Comparison of ENCODE assay signal across 9 cellular contexts in genomic region chr11:65150513-65151271, GRCh38. TPM values are rescaled to one million over a fixed set of nuclear protein-coding genes. Genes with fewer than 3 reads are reported as not detected.
DNase-seq lines count a peak whose midpoint lies in the region; ATAC-seq lines count a peak whose summit lies in the region.
"Had no signal": no experiment of that assay in that cellular context is flagged by ENCODE, and none has a peak within 500 bp of the region (broad histone marks: within the 10 kb centered on the region; RNA-seq: fewer than 3 reads in every experiment).

No MANE protein-coding gene starts in this region.

- no peaks in the 10 kb centered on the region for H3K36me3 ChIP-seq in effector memory CD4-positive, alpha-beta T cell (ENCODE audit: control insufficient read depth, insufficient read depth, low read length)

- H3K4me1 ChIP-seq in effector memory CD4-positive, alpha-beta T cell (ENCODE audit: control insufficient read depth, insufficient read depth, low read length, poor library complexity, severe bottlenecking), result no peaks in the 10 kb centered on the region

- peak overlapping the region; percentile 15 to 31 for H3K4me3 Mint-ChIP-seq in activated T-cell treated with anti-CD3 and anti-CD28 coated beads, Interleukin-2, amount 50 U/mL, for 72 hours

- intact Hi-C loops in Right ventricle myocardium inferior (cut with DNase I), result no loop called here
- intact Hi-C loops in posterior cingulate gyrus (cut with DNase I), result no loop called here

- H3K9me3 Mint-ChIP-seq in activated T-cell treated with anti-CD3 and anti-CD28 coated beads, Interleukin-2, amount 50 U/mL, for 72 hours, result no peaks in the 10 kb centered on the region

- H3K9me3 ChIP-seq in effector memory CD4-positive, alpha-beta T cell (ENCODE audit: control insufficient read depth, low read length), result no peaks in the 10 kb centered on the region

- H3K27me3 Mint-ChIP-seq in activated T-cell treated with anti-CD3 and anti-CD28 coated beads, Interleukin-2, amount 50 U/mL, for 72 hours (ENCODE audit: low read depth), result no peaks in the 10 kb centered on the region

- DNase-seq in stimulated activated CD4-positive, alpha-beta T cell treated with anti-CD3 and anti-CD28 coated beads, Interleukin-15, amount 100 ng/mL, for 48 hours (ENCODE audit: low read depth in 2 of 2), result peak; percentile 25 to 33
- no peak for DNase-seq in stimulated activated CD4-positive, alpha-beta T cell treated with anti-CD3 and anti-CD28 coated beads, Interleukin-4, amount 100 ng/mL, for 4 hours
- DNase-seq in NCI-H2107 (lab: John Stamatoyannopoulos, UW) (peak; percentile 61), Right ventricle myocardium inferior (ENCODE audit: missing footprints) (peak; percentile 92), posterior cingulate gyrus (peak in 9 of 10 donors; percentile 36 to 92 (median 60))
- peak; percentile 56 to 57 for DNase-seq in activated T-cell treated with anti-CD3 and anti-CD28 coated beads, Interleukin-2, amount 50 U/mL, for 72 hours
- DNase-seq in effector memory CD4-positive, alpha-beta T cell, result no peak

- ATAC-seq in activated T-cell treated with anti-CD3 and anti-CD28 coated beads, Interleukin-2, amount 50 U/mL, for 72 hours (replicated peaks in 1 of 2), result peak; percentile 93 to 96
- ATAC-seq in Right ventricle myocardium inferior, result peak; percentile 86
- no peak for ATAC-seq in HG03469 (IDR thresholded peaks at IDR 0.05; ENCODE audit: unreplicated experiment)

- no peak overlapping the region for H3K27ac Mint-ChIP-seq in activated T-cell treated with anti-CD3 and anti-CD28 coated beads, Interleukin-2, amount 50 U/mL, for 72 hours

- H3K4me3 ChIP-seq in effector memory CD4-positive, alpha-beta T cell (ENCODE audit: insufficient read depth, low read depth, low read length, poor library complexity, severe bottlenecking), result no peak overlapping the region

- H3K36me3 Mint-ChIP-seq in activated T-cell treated with anti-CD3 and anti-CD28 coated beads, Interleukin-2, amount 50 U/mL, for 72 hours (ENCODE audit: insufficient read depth in 2 of 2), result no peaks in the 10 kb centered on the region

- no peaks in the 10 kb centered on the region for H3K27me3 ChIP-seq in effector memory CD4-positive, alpha-beta T cell (replicated peaks; ENCODE audit: control insufficient read depth, insufficient read depth, low read length, poor library complexity, severe bottlenecking)

- no peak overlapping the region for H3K27ac ChIP-seq in effector memory CD4-positive, alpha-beta T cell (ENCODE audit: insufficient read depth, low read length, poor library complexity, severe bottlenecking)

- H3K4me1 Mint-ChIP-seq in activated T-cell treated with anti-CD3 and anti-CD28 coated beads, Interleukin-2, amount 50 U/mL, for 72 hours (ENCODE audit: low read depth), result peaks cover 14% of the 10 kb centered on the region

RNA-seq across cellular contexts. Expression of gene SYVN1, which starts 16.4 kb away (rescaled TPM):
- total RNA-seq in activated T-cell treated with anti-CD3 and anti-CD28 coated beads, Interleukin-2, amount 50 U/mL, for 72 hours, result 10 to 100 TPM; 45.8 to 53.1 TPM
- 27.1 TPM for total RNA-seq in Right ventricle myocardium inferior

RNA-seq across cellular contexts. Expression of gene SPDYC, which starts 19.3 kb away (rescaled TPM):
- total RNA-seq in activated T-cell treated with anti-CD3 and anti-CD28 coated beads, Interleukin-2, amount 50 U/mL, for 72 hours, result not detected
- total RNA-seq in Right ventricle myocardium inferior, result not detected
- total RNA-seq: glomerular endothelial cell had no signal

RNA-seq across cellular contexts. Expression of gene MRPL49, which starts 28.6 kb away (rescaled TPM):
- 10 to 100 TPM; 73.6 to 89.8 TPM for total RNA-seq in activated T-cell treated with anti-CD3 and anti-CD28 coated beads, Interleukin-2, amount 50 U/mL, for 72 hours
- total RNA-seq in Right ventricle myocardium inferior, result 35.8 TPM

RNA-seq across cellular contexts. Expression of gene FAU, which starts 28.8 kb away (rescaled TPM):
- total RNA-seq in activated T-cell treated with anti-CD3 and anti-CD28 coated beads, Interleukin-2, amount 50 U/mL, for 72 hours, result 1,000 to 10,000 TPM; 1,144 to 1,164 TPM
- total RNA-seq in Right ventricle myocardium inferior, result 714 TPM

RNA-seq across cellular contexts. Expression of gene CAPN1, which starts 31.0 kb away (rescaled TPM):
- total RNA-seq in activated T-cell treated with anti-CD3 and anti-CD28 coated beads, Interleukin-2, amount 50 U/mL, for 72 hours, result 100 to 1,000 TPM in 1 of 2 donors, 10 to 100 TPM in 1; 99.1 to 114 TPM
- 82.9 TPM for total RNA-seq in Right ventricle myocardium inferior

Comparison
In these comparisons a context has a peak if more than half of its experiments do, and no peak if none do; other contexts are left out.
1. DNase-seq: peak in stimulated activated CD4-positive, alpha-beta T cell treated with anti-CD3 and anti-CD28 coated beads, Interleukin-15, amount 100 ng/mL, for 48 hours (2 of 2), NCI-H2107 (single experiment), activated T-cell treated with anti-CD3 and anti-CD28 coated beads, Interleukin-2, amount 50 U/mL, for 72 hours (2 of 2), Right ventricle myocardium inferior (single experiment) and posterior cingulate gyrus (9 of 10); none in stimulated activated CD4-positive, alpha-beta T cell treated with anti-CD3 and anti-CD28 coated beads, Interleukin-4, amount 100 ng/mL, for 4 hours (0 of 2) and effector memory CD4-positive, alpha-beta T cell (0 of 3).